Comparison of ENCODE assay signal across 1 cellular context in the genomic region with DNA sequence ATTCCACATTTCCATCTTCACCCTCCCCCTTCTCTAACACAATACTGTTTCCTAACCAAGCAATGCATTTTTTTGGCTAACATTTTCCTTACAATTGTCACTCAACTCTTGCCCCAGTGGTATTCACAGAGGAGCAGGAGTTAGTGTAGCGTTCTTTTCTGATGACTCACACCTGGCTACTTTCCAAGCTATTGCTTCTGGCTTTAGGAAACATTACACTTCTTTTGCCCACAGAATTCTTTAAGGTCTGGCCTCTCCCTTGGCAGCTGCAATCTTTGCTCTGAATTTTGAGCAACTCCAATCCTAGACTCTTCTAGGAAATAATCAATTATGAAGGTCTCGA.
TF ChIP-seq lines count a peak whose summit lies in the region.

No MANE protein-coding gene starts in this region.

TF ChIP-seq in SK-N-SH, 30 proteins besides CTCF, POLR2A, EP300 and RAD21 (continued from another document):
- TF ChIP-seq, protein P1, sequence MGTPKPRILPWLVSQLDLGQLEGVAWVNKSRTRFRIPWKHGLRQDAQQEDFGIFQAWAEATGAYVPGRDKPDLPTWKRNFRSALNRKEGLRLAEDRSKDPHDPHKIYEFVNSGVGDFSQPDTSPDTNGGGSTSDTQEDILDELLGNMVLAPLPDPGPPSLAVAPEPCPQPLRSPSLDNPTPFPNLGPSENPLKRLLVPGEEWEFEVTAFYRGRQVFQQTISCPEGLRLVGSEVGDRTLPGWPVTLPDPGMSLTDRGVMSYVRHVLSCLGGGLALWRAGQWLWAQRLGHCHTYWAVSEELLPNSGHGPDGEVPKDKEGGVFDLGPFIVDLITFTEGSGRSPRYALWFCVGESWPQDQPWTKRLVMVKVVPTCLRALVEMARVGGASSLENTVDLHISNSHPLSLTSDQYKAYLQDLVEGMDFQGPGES (IDR thresholded peaks at IDR 0.05; ENCODE audit: low read depth, low read length), result no peak
- TF ChIP-seq, protein P2, sequence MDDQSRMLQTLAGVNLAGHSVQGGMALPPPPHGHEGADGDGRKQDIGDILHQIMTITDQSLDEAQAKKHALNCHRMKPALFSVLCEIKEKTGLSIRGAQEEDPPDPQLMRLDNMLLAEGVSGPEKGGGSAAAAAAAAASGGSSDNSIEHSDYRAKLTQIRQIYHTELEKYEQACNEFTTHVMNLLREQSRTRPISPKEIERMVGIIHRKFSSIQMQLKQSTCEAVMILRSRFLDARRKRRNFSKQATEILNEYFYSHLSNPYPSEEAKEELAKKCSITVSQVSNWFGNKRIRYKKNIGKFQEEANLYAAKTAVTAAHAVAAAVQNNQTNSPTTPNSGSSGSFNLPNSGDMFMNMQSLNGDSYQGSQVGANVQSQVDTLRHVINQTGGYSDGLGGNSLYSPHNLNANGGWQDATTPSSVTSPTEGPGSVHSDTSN (IDR thresholded peaks at IDR 0.05), result peak; percentile 90
- TF ChIP-seq GABPA (IDR thresholded peaks at IDR 0.05; ENCODE audit: low read depth) (peak; percentile 23; the same call in 1 of the 2 replicates), RFX5 (IDR thresholded peaks at IDR 0.05; ENCODE audit: low read length) (no peak), FOXM1 (IDR thresholded peaks at IDR 0.05; ENCODE audit: low read depth) (0 out of 2 replicates have a peak, but pooled peaks have one; percentile 17), GATA2 (CRISPR knock-in tag; IDR thresholded peaks at IDR 0.05) (no peak), SIN3A (IDR thresholded peaks at IDR 0.05; ENCODE audit: borderline replicate concordance, low read depth, low read length) (no peak; the same call in 1 of the 2 replicates), ELF1 (IDR thresholded peaks at IDR 0.05) (0 out of 2 replicates have a peak, but pooled peaks have one; percentile 15), POLR2AphosphoS5 (IDR thresholded peaks at IDR 0.05; ENCODE audit: low read depth, low read length) (peak; percentile 64; the same call in 1 of the 2 replicates), JUND (IDR thresholded peaks at IDR 0.05) (peak; percentile 98), TEAD4 (IDR thresholded peaks at IDR 0.05; ENCODE audit: borderline replicate concordance, insufficient read depth) (peak; percentile 89), TCF12 (IDR thresholded peaks at IDR 0.05) (peak; percentile 90), MEF2A (IDR thresholded peaks at IDR 0.05; ENCODE audit: borderline replicate concordance, low read depth) (peak; percentile 53; the same call in 1 of the 2 replicates)
- TF ChIP-seq, protein P3, sequence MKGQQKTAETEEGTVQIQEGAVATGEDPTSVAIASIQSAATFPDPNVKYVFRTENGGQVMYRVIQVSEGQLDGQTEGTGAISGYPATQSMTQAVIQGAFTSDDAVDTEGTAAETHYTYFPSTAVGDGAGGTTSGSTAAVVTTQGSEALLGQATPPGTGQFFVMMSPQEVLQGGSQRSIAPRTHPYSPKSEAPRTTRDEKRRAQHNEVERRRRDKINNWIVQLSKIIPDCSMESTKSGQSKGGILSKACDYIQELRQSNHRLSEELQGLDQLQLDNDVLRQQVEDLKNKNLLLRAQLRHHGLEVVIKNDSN (IDR thresholded peaks at IDR 0.05; ENCODE audit: borderline replicate concordance, low read depth), result peak; percentile 7; the same call in 1 of the 2 replicates
- TF ChIP-seq, protein P4, sequence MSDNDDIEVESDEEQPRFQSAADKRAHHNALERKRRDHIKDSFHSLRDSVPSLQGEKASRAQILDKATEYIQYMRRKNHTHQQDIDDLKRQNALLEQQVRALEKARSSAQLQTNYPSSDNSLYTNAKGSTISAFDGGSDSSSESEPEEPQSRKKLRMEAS (IDR thresholded peaks at IDR 0.05; ENCODE audit: low read depth), result peak; percentile 45
- TF ChIP-seq, protein P5, sequence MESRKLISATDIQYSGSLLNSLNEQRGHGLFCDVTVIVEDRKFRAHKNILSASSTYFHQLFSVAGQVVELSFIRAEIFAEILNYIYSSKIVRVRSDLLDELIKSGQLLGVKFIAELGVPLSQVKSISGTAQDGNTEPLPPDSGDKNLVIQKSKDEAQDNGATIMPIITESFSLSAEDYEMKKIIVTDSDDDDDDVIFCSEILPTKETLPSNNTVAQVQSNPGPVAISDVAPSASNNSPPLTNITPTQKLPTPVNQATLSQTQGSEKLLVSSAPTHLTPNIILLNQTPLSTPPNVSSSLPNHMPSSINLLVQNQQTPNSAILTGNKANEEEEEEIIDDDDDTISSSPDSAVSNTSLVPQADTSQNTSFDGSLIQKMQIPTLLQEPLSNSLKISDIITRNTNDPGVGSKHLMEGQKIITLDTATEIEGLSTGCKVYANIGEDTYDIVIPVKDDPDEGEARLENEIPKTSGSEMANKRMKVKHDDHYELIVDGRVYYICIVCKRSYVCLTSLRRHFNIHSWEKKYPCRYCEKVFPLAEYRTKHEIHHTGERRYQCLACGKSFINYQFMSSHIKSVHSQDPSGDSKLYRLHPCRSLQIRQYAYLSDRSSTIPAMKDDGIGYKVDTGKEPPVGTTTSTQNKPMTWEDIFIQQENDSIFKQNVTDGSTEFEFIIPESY (IDR thresholded peaks at IDR 0.05; ENCODE audit: borderline replicate concordance, low read depth), result 0 out of 2 replicates have a peak, but pooled peaks have one; percentile 48
